21 cellular contexts compared by ENCODE assay signal in genomic region chr19:48103922-48104321, GRCh38. TPM values are rescaled to one million over a fixed set of nuclear protein-coding genes. Genes with fewer than 3 reads are reported as not detected.
DNase-seq lines count a peak whose midpoint lies in the region; ATAC-seq, FAIRE-seq and TF ChIP-seq lines count a peak whose summit lies in the region.
"Had no signal": no experiment of that assay in that cellular context is flagged by ENCODE, and none has a peak within 500 bp of the region (broad histone marks: within the 10 kb centered on the region; RNA-seq: fewer than 3 reads in every experiment).

No MANE protein-coding gene starts in this region.

- H3K18ac ChIP-seq in mesendoderm (ENCODE audit: low read length): no peak overlapping the region

- H3K23ac ChIP-seq in mesendoderm (ENCODE audit: low read length): no peak overlapping the region

- no peak overlapping the region for H3K4ac ChIP-seq in mesendoderm (ENCODE audit: low read depth, low read length)

- H2AK5ac ChIP-seq in mesendoderm (ENCODE audit: low read length): no peak overlapping the region

- no peaks in the 10 kb centered on the region for H3K79me2 ChIP-seq in mesendoderm (ENCODE audit: control insufficient read depth, insufficient read depth, low read length)

- no peaks in the 10 kb centered on the region for H3K9me3 ChIP-seq in HEK293 (ENCODE audit: control insufficient read depth, insufficient read depth, low read depth, low read length)
- H3K9me3 ChIP-seq: BE2C, BLaER1, Caco-2 had no signal

- ATAC-seq in WTC11: no peak
- ATAC-seq: CD8-positive, alpha-beta T cell had no signal

- no CpG with 5 or more reads among the region's 5 CpGs for WGBS in mesendoderm (ENCODE audit: extremely low coverage, insufficient coverage, low lambda C conversion rate)

- no peak for FAIRE-seq in GM19239 (lab: Jason Lieb, UNC)
- FAIRE-seq: A204.1, D721Med, GM12878, GM12892, GM18507 had no signal

- H4K8ac ChIP-seq in mesendoderm (ENCODE audit: low read depth, low read length): no peak overlapping the region

- H3K4me2 ChIP-seq in mesendoderm (ENCODE audit: low read length): no peak overlapping the region
- H3K4me2 ChIP-seq: BLaER1 had no signal

- no peak overlapping the region for H2BK15ac ChIP-seq in mesendoderm (replicated peaks; ENCODE audit: low read depth)

- DNase-seq in CD14-positive monocyte (ENCODE audit: low spot score) (peak; percentile 10), WTC11 (ENCODE audit: low spot score) (no peak), SIG-M5 treated with dmso at 0.1 percent for 504 hours (lab: John Stamatoyannopoulos, UW; ENCODE audit: unreplicated experiment) (no peak), mesendoderm (no peak), GM19239 (ENCODE audit: insufficient read length, low spot score) (no peak)
- DNase-seq: 8988T; BE2C; C1 segment of cervical spinal cord; CD4-positive, alpha-beta T cell; CD8-positive, alpha-beta T cell; DMS153; DMS79; GDM1 had no signal

- peaks cover 3 to 9% (median 4%) of the 10 kb centered on the region in 3 donors for H3K27me3 Mint-ChIP-seq in CD14-positive monocyte (ENCODE audit: low read depth in 3 of 3)
- H3K27me3 Mint-ChIP-seq in WTC11 (ENCODE audit: low read depth): peaks cover 6% of the 10 kb centered on the region; the same call in 1 of the 2 replicates
- H3K27me3 Mint-ChIP-seq: CD4-positive, alpha-beta T cell had no signal

- no peak overlapping the region for H2BK120ac ChIP-seq in mesendoderm (ENCODE audit: low read depth, low read length)

- H3K27ac ChIP-seq in HEK293 (ENCODE audit: extremely low read depth, low read depth, low read length): no peak overlapping the region
- no peak overlapping the region for H3K27ac ChIP-seq in mesendoderm (ENCODE audit: low read depth, low read length)
- H3K27ac ChIP-seq: BLaER1 had no signal

- no peak overlapping the region for H3K56ac ChIP-seq in mesendoderm (ENCODE audit: low read length)

- 0 out of 2 replicates have a peak, but pooled peaks cover 4% of the 10 kb centered on the region for H3K4me1 ChIP-seq in HEK293 (ENCODE audit: control insufficient read depth, insufficient read depth, low read length)
- no peaks in the 10 kb centered on the region for H3K4me1 ChIP-seq in mesendoderm (ENCODE audit: control insufficient read depth, low read depth, low read length)
- H3K4me1 ChIP-seq: Caco-2 had no signal

- H3K4me1 Mint-ChIP-seq in CD14-positive monocyte (peaks cover 7% of the 10 kb centered on the region), WTC11 (no peaks in the 10 kb centered on the region)

- no peak overlapping the region for H4K5ac ChIP-seq in mesendoderm (ENCODE audit: low read length)

- CTCF ChIA-PET in HEK293 (lab: Yijun Ruan, JAX) (interaction anchor here (0.6 to 13.5 kb wide), 10 partner anchors 10 to 188 kb away, joined by 3 to 276 read pairs (median 8); no protein-coding TSS in a partner anchor), WTC11 (lab: Charles Lee) (interaction anchor here (0.6 to 1.1 kb wide), 2 partner anchors 18 to 34 kb away, joined by 3 read pairs; no protein-coding TSS in a partner anchor)

- POLR2A ChIA-PET in HEK293 (lab: Yijun Ruan, JAX) (no interaction called here), WTC11 (lab: Charles Lee) (no interaction called here)

- no peaks in the 10 kb centered on the region for H3K79me1 ChIP-seq in mesendoderm (ENCODE audit: low read length)

- H3K9ac ChIP-seq in mesendoderm (ENCODE audit: low read length): no peak overlapping the region
- H3K9ac ChIP-seq: BLaER1 had no signal

- H3K9me3 Mint-ChIP-seq in CD14-positive monocyte (no peaks in the 10 kb centered on the region), WTC11 (peaks cover 5% of the 10 kb centered on the region)
- H3K9me3 Mint-ChIP-seq: CD4-positive, alpha-beta T cell; CD8-positive, alpha-beta T cell had no signal

- H3K36me3 Mint-ChIP-seq in CD14-positive monocyte (no peaks in the 10 kb centered on the region), WTC11 (no peaks in the 10 kb centered on the region)
- H3K36me3 Mint-ChIP-seq: CD8-positive, alpha-beta T cell had no signal

- TF ChIP-seq CTCF in CD14-positive monocyte (IDR thresholded peaks at IDR 0.05) (no peak), HEK293 (tag by site-specific recombination; IDR thresholded peaks at IDR 0.05) (no peak), WTC11 (IDR thresholded peaks at IDR 0.05) (no peak)

- H3K4me3 Mint-ChIP-seq in CD14-positive monocyte (no peak overlapping the region), WTC11 (no peak overlapping the region)
- H3K4me3 Mint-ChIP-seq: CD4-positive, alpha-beta T cell; CD8-positive, alpha-beta T cell had no signal

- no peak overlapping the region for H2BK5ac ChIP-seq in mesendoderm (ENCODE audit: low read length)

- no peak overlapping the region for H3K27ac Mint-ChIP-seq in CD14-positive monocyte
- H3K27ac Mint-ChIP-seq in WTC11: no peak overlapping the region
- H3K27ac Mint-ChIP-seq: CD4-positive, alpha-beta T cell; CD8-positive, alpha-beta T cell had no signal

- no peaks in the 10 kb centered on the region for H3K27me3 ChIP-seq in mesendoderm (ENCODE audit: insufficient read depth, low read length, poor library complexity)
- H3K27me3 ChIP-seq: BE2C, BLaER1 had no signal

- no peaks in the 10 kb centered on the region for H3K36me3 ChIP-seq in HEK293 (ENCODE audit: control insufficient read depth in 2 of 2, insufficient read depth in 1 of 2, low read length in 2 of 2)
- H3K36me3 ChIP-seq in mesendoderm (ENCODE audit: control insufficient read depth, insufficient read depth, low read length): no peaks in the 10 kb centered on the region
- H3K36me3 ChIP-seq: BE2C, BLaER1 had no signal

- H3K4me3 ChIP-seq in HEK293 (ENCODE audit: low read depth, low read length) (no peak overlapping the region), mesendoderm (ENCODE audit: low read length) (no peak overlapping the region)
- H3K4me3 ChIP-seq: BLaER1, GM12878 had no signal

- intact Hi-C loops in CD14-positive monocyte (cut with micrococcal nuclease): loop anchor here (10.0 kb wide), 1 partner anchor 191 kb away; no protein-coding TSS in a partner anchor

TF ChIP-seq in HEK293, 187 proteins besides CTCF, POLR2A, EP300 and RAD21:
- no peak for TF ChIP-seq ZNF791 (tag by site-specific recombination; IDR thresholded peaks at IDR 0.05)
- peak; percentile 92 for TF ChIP-seq ZNF121 (tag by site-specific recombination; IDR thresholded peaks at IDR 0.05)
- TF ChIP-seq ZSCAN5A (tag by site-specific recombination; IDR thresholded peaks at IDR 0.05): no peak
- TF ChIP-seq ZNF610 (tag by site-specific recombination; IDR thresholded peaks at IDR 0.05; ENCODE audit: borderline replicate concordance): no peak
- TF ChIP-seq ZNF155 (tag by site-specific recombination; IDR thresholded peaks at IDR 0.05): no peak

TF ChIP-seq in WTC11, 78 proteins besides CTCF, POLR2A, EP300 and RAD21:
- TF ChIP-seq CBFB (CRISPR knock-in tag; IDR thresholded peaks at IDR 0.05; ENCODE audit: low read depth): no peak
- 0 out of 2 replicates have a peak, but pooled peaks have one; percentile 32 for TF ChIP-seq GTF2I (CRISPR knock-in tag; conservative IDR thresholded peaks at IDR 0.05)
- no peak for TF ChIP-seq SOX15 (CRISPR knock-in tag; IDR thresholded peaks at IDR 0.05)
- TF ChIP-seq ZNF121 (CRISPR knock-in tag; IDR thresholded peaks at IDR 0.05): peak; percentile 83; the same call in 1 of the 2 replicates

RNA-seq across cellular contexts. Expression of gene PLA2G4C, which starts 6.7 kb away (rescaled TPM):
- 10 to 100 TPM in 1 of 2 donors, 1 to 10 TPM in 1; 3.8 to 14.5 TPM for polyA plus RNA-seq in CD14-positive monocyte
- 4.5 to 10.6 TPM (median 8.6 TPM) in 3 replicates for total RNA-seq in WTC11 (2021)
- polyA plus RNA-seq in mesendoderm (2013, experiment 1 of 2): 5.3 TPM
- polyA plus RNA-seq in mesendoderm (2013, experiment 2 of 2): 5.0 TPM
